ENCODE assay signal across 10 cellular contexts in genomic region chr3:28840976-28841376, GRCh38.
DNase-seq lines count a peak whose midpoint lies in the region; ATAC-seq and TF ChIP-seq lines count a peak whose summit lies in the region.
"Had no signal": no experiment of that assay in that cellular context is flagged by ENCODE, and none has a peak within 500 bp of the region (broad histone marks: within the 10 kb centered on the region; RNA-seq: fewer than 3 reads in every experiment).

No MANE protein-coding gene starts in this region.

- H3K4me2 ChIP-seq in PC-3 (ENCODE audit: low read length): no peak overlapping the region

- H2AFZ ChIP-seq in PC-3 (ENCODE audit: low read length): no peak overlapping the region

- no peaks in the 10 kb centered on the region for H4K20me1 ChIP-seq in PC-3 (ENCODE audit: low read length)

- no peak for TF ChIP-seq CTCF in PC-3 (conservative IDR thresholded peaks at IDR 0.05; ENCODE audit: low read depth, low read length)

- no peak overlapping the region for H3K27ac ChIP-seq in PC-3 (ENCODE audit: low read length)

- peak; percentile 25 to 35 for DNase-seq in activated CD4-positive, alpha-beta T cell treated with anti-CD3 and anti-CD28 coated beads, Interleukin-2, amount 50 U/mL, for 48 hours
- no peak for DNase-seq in activated CD4-positive, alpha-beta T cell treated with anti-CD3 and anti-CD28 coated beads, Interleukin-2, amount 50 U/mL, for 4 hours
- DNase-seq in PC-3 (peak; percentile 12), NCI-H146 (lab: John Stamatoyannopoulos, UW) (no peak), DMS79 (lab: John Stamatoyannopoulos, UW) (no peak), NCI-H1694 treated with DMSO at 0.1 percent for 48 hours (lab: John Stamatoyannopoulos, UW) (no peak)
- peak; percentile 5 for DNase-seq in stimulated activated CD8-positive, alpha-beta memory T cell treated with anti-CD3 and anti-CD28 coated beads, Interleukin-12 subunit alpha, Interleukin-12 subunit beta, amount 100 ng/mL, for 24 hours (ENCODE audit: extremely low read depth)
- DNase-seq: cortex of kidney; naive thymus-derived CD8-positive, alpha-beta T cell had no signal

- peaks cover 10% of the 10 kb centered on the region; the same call in 1 of the 2 replicates for H3K4me1 ChIP-seq in PC-3 (ENCODE audit: insufficient read depth, low read length)

- H3F3A ChIP-seq in PC-3 (ENCODE audit: low read length, unreplicated experiment): no peaks in the 10 kb centered on the region

- no TSS peak for BruUV-seq in PC-3 (replicated peaks; lab: Mats Ljungman, UMichigan)

- ATAC-seq in HG02759 (IDR thresholded peaks at IDR 0.05; ENCODE audit: unreplicated experiment) (peak; percentile 87), PC-3 (no peak)
- ATAC-seq: naive thymus-derived CD8-positive, alpha-beta T cell had no signal

- no peaks in the 10 kb centered on the region for H3K9me2 ChIP-seq in PC-3 (replicated peaks; ENCODE audit: low read length)

- H3K9ac ChIP-seq in PC-3 (ENCODE audit: low read length): no peak overlapping the region

- H3K79me2 ChIP-seq in PC-3 (ENCODE audit: low read length): no peaks in the 10 kb centered on the region

- intact Hi-C loops in PC-3 (cut with micrococcal nuclease): no loop called here

- CTCF ChIA-PET in PC-3 (lab: Charles Lee): no interaction called here

- H3K9me3 ChIP-seq in PC-3 (ENCODE audit: low read length): no peaks in the 10 kb centered on the region

- peaks cover 6% of the 10 kb centered on the region; the same call in 1 of the 2 replicates for H3K27me3 ChIP-seq in PC-3 (ENCODE audit: low read length)

- no peaks in the 10 kb centered on the region for H3K36me3 ChIP-seq in PC-3 (ENCODE audit: low read depth, low read length)

- no peak overlapping the region for H3K4me3 ChIP-seq in PC-3 (ENCODE audit: low read length)

- POLR2A ChIA-PET in PC-3 (lab: Charles Lee; ENCODE audit: unreplicated experiment): no interaction called here

Comparison
In these comparisons a context has a peak if more than half of its experiments do, and no peak if none do; other contexts are left out.
1. DNase-seq: peak in activated CD4-positive, alpha-beta T cell treated with anti-CD3 and anti-CD28 coated beads, Interleukin-2, amount 50 U/mL, for 48 hours (2 of 2), PC-3 (single experiment) and stimulated activated CD8-positive, alpha-beta memory T cell treated with anti-CD3 and anti-CD28 coated beads, Interleukin-12 subunit alpha, Interleukin-12 subunit beta, amount 100 ng/mL, for 24 hours (single experiment); none in activated CD4-positive, alpha-beta T cell treated with anti-CD3 and anti-CD28 coated beads, Interleukin-2, amount 50 U/mL, for 4 hours (0 of 2), NCI-H146 (single experiment), DMS79 (single experiment) and NCI-H1694 treated with DMSO at 0.1 percent for 48 hours (single experiment).